In genomic region chr12:116174904-116175303, GRCh38 we compare ENCODE assay signal across 22 cellular contexts.
"Had no signal": no experiment of that assay in that cellular context is flagged by ENCODE, and none has a peak within 500 bp of the region (broad histone marks: within the 10 kb centered on the region; RNA-seq: fewer than 3 reads in every experiment).

No MANE protein-coding gene starts in this region.

- DNase-seq: effector memory CD8-positive, alpha-beta T cell; glutamatergic neuron; islet precursor cell; left ventricle myocardium inferior; lower lobe of right lung; mesenchymal stem cell; midbrain; psoas muscle; retina; right lobe of liver; stimulated activated CD4-positive, alpha-beta T cell treated with anti-CD3 and anti-CD28 coated beads, Interleukin-2, amount 100 ng/mL, for 24 hours; stimulated activated CD4-positive, alpha-beta T cell treated with anti-CD3 and anti-CD28 coated beads, Interleukin-4, amount 100 ng/mL, for 4 hours; stimulated activated naive CD4-positive, alpha-beta T cell; tibial artery; upper lobe of right lung had no signal

- H3K4me3 Mint-ChIP-seq: dendritic cell treated with granulocyte-macrophage colony-stimulating factor and Interleukin-4, amounts not matched to agents 40 ng/mL and 50 ng/mL, for 4 days; effector memory CD8-positive, alpha-beta T cell had no signal

- H3K36me3 ChIP-seq: esophagus muscularis mucosa, gastroesophageal sphincter, left ventricle myocardium inferior, lower lobe of right lung, neutrophil, right lobe of liver, suprapubic skin, tibial artery, upper lobe of right lung, vagina had no signal

- H3K4me1 ChIP-seq: right lobe of liver had no signal

- H3K27me3 Mint-ChIP-seq: dendritic cell treated with granulocyte-macrophage colony-stimulating factor and Interleukin-4, amounts not matched to agents 40 ng/mL and 50 ng/mL, for 4 days; effector memory CD8-positive, alpha-beta T cell had no signal

- H3K4me3 ChIP-seq: esophagus muscularis mucosa, gastroesophageal sphincter, left ventricle myocardium inferior, lower lobe of right lung, psoas muscle, right lobe of liver, suprapubic skin, tibial artery, upper lobe of right lung, vagina had no signal

- ATAC-seq: effector memory CD8-positive, alpha-beta T cell; gastroesophageal sphincter; lower lobe of right lung; psoas muscle; right lobe of liver; upper lobe of right lung had no signal

- H3K27ac ChIP-seq: epithelial cell of prostate, esophagus muscularis mucosa, gastroesophageal sphincter, left ventricle myocardium inferior, lower lobe of right lung, neutrophil, psoas muscle, right lobe of liver, suprapubic skin, tibial artery, upper lobe of right lung, vagina had no signal

- H3K27ac Mint-ChIP-seq: dendritic cell treated with granulocyte-macrophage colony-stimulating factor and Interleukin-4, amounts not matched to agents 40 ng/mL and 50 ng/mL, for 4 days had no signal

- H3K9me3 Mint-ChIP-seq: dendritic cell treated with granulocyte-macrophage colony-stimulating factor and Interleukin-4, amounts not matched to agents 40 ng/mL and 50 ng/mL, for 4 days; effector memory CD8-positive, alpha-beta T cell had no signal

- H3K27me3 ChIP-seq: esophagus muscularis mucosa, gastroesophageal sphincter, neutrophil, right lobe of liver, suprapubic skin, tibial artery, upper lobe of right lung, vagina had no signal

- H3K9me3 ChIP-seq: esophagus muscularis mucosa, gastroesophageal sphincter, left ventricle myocardium inferior, lower lobe of right lung, neutrophil, psoas muscle, right lobe of liver, suprapubic skin, tibial artery, upper lobe of right lung, vagina had no signal
